ENCODE assay signal across 17 cellular contexts in genomic region chr1:218475275-218475674, GRCh38.
A peak's percentile ranks its signal among the peaks of the same experiment; 100 is the strongest.
DNase-seq lines count a peak whose midpoint lies in the region; ATAC-seq lines count a peak whose summit lies in the region.
"Had no signal": no experiment of that assay in that cellular context is flagged by ENCODE, and none has a peak within 500 bp of the region (broad histone marks: within the 10 kb centered on the region; RNA-seq: fewer than 3 reads in every experiment).

No MANE protein-coding gene starts in this region.

- peak overlapping the region; percentile 8; the same call in 1 of the 2 replicates for H3K27ac ChIP-seq in SJCRH30
- H3K27ac ChIP-seq in skeletal muscle tissue (ENCODE audit: low read depth, low read length): peak overlapping the region; percentile 98
- H3K27ac ChIP-seq: lower lobe of right lung, parathyroid adenoma, tibial nerve had no signal

- H3K9me3 ChIP-seq in SJCRH30 (replicated peaks): peaks cover 6% of the 10 kb centered on the region; the same call in 1 of the 2 replicates
- H3K9me3 ChIP-seq in skeletal muscle tissue (ENCODE audit: control insufficient read depth in 3 of 3, low read length in 3 of 3): no peaks in the 10 kb centered on the region
- H3K9me3 ChIP-seq: lower lobe of right lung, tibial nerve had no signal

- H3K9ac ChIP-seq in skeletal muscle tissue (ENCODE audit: low read depth in 1 of 3, low read length in 3 of 3): peak overlapping the region; percentile 44 to 63 (median 46)
- H3K9ac ChIP-seq: parathyroid adenoma had no signal

- no peaks in the 10 kb centered on the region for H3K36me3 ChIP-seq in SJCRH30
- H3K36me3 ChIP-seq in skeletal muscle tissue (ENCODE audit: control insufficient read depth in 3 of 3, insufficient read depth in 3 of 3, low read length in 3 of 3): no peaks in the 10 kb centered on the region
- H3K36me3 ChIP-seq: lower lobe of right lung, tibial nerve had no signal

- peak; percentile 32 for DNase-seq in SIG-M5 treated with dmso at 0.1 percent for 504 hours (lab: John Stamatoyannopoulos, UW; ENCODE audit: unreplicated experiment)
- DNase-seq in SIG-M5 (lab: John Stamatoyannopoulos, UW): no peak
- no peak for DNase-seq in SJCRH30
- peak; percentile 63 for DNase-seq in iris pigment epithelial cell (ENCODE audit: low read depth)
- DNase-seq in NCI-H748 (lab: John Stamatoyannopoulos, UW; ENCODE audit: unreplicated experiment): no peak
- no peak for DNase-seq in SK-N-DZ (ENCODE audit: low spot score)
- DNase-seq: activated CD4-positive, alpha-beta T cell treated with anti-CD3 and anti-CD28 coated beads, Interleukin-2, amount 50 U/mL, for 1 hour; head of caudate nucleus; lower lobe of right lung; NCI-H187 treated with DMSO at 0.1 percent for 48 hours; stimulated activated CD8-positive, alpha-beta memory T cell treated with anti-CD3 and anti-CD28 coated beads, Interleukin-4, amount 100 ng/mL, for 48 hours; T-helper 1 cell had no signal

- H3K4me3 ChIP-seq in SJCRH30: no peak overlapping the region
- H3K4me3 ChIP-seq in skeletal muscle tissue (ENCODE audit: low read length in 3 of 3): no peak overlapping the region
- H3K4me3 ChIP-seq: GM12878, lower lobe of right lung, tibial nerve had no signal

- ATAC-seq in HG02970 (IDR thresholded peaks at IDR 0.05; ENCODE audit: low FRiP score, unreplicated experiment): no peak
- ATAC-seq: GM12878, lower lobe of right lung had no signal

- H3K4me1 ChIP-seq in SJCRH30: peaks cover 49% of the 10 kb centered on the region
- peaks cover 17 to 28% (median 25%) of the 10 kb centered on the region in 3 donors for H3K4me1 ChIP-seq in skeletal muscle tissue (ENCODE audit: control insufficient read depth in 3 of 3, insufficient read depth in 3 of 3, low read length in 3 of 3)
- H3K4me1 ChIP-seq: parathyroid adenoma had no signal

- H3K27me3 ChIP-seq in SJCRH30 (no peaks in the 10 kb centered on the region), skeletal muscle tissue (ENCODE audit: control insufficient read depth in 3 of 3, insufficient read depth in 3 of 3, low read length in 3 of 3) (no peaks in the 10 kb centered on the region)
- H3K27me3 ChIP-seq: tibial nerve had no signal

Comparison
In these comparisons a context has a peak if more than half of its experiments do, and no peak if none do; other contexts are left out.
1. DNase-seq: peak in SIG-M5 treated with dmso at 0.1 percent for 504 hours (single experiment) and iris pigment epithelial cell (single experiment); none in SIG-M5 (single experiment), SJCRH30 (0 of 2), NCI-H748 (single experiment) and SK-N-DZ (single experiment).